ENCODE assay signal across 8 cellular contexts in genomic region chr3:12750223-12750622, GRCh38. TPM values are rescaled to one million over a fixed set of nuclear protein-coding genes. Genes with fewer than 3 reads are reported as not detected.
DNase-seq lines count a peak whose midpoint lies in the region; ATAC-seq and TF ChIP-seq lines count a peak whose summit lies in the region.

No MANE protein-coding gene starts in this region.

- 8 to 12% (median 10%) methylated on average over 3 of the region's 3 CpGs for WGBS in ovary, 3 donors

- intact Hi-C loops in ovary (cut with DNase I): no loop called here

- peak; percentile 66 for DNase-seq in MG63
- DNase-seq in cerebellum (ENCODE audit: low spot score): peak; percentile 82
- peak in 3 of 5 donors; percentile 34 to 50 (median 45) for DNase-seq in ovary
- DNase-seq in OCI-M2 (lab: John Stamatoyannopoulos, UW; ENCODE audit: unreplicated experiment): no peak
- no peak for DNase-seq in NCI-H1048 (lab: John Stamatoyannopoulos, UW)
- DNase-seq in SKM-1 (lab: John Stamatoyannopoulos, UW; ENCODE audit: unreplicated experiment): no peak

- no peak for TF ChIP-seq EP300 in ovary (IDR thresholded peaks at IDR 0.05)

- H3K4me3 ChIP-seq in MG63 (no peak overlapping the region), ovary (no peak overlapping the region)

- ATAC-seq in GM18907 (IDR thresholded peaks at IDR 0.05; ENCODE audit: unreplicated experiment): peak; percentile 27
- no peak for ATAC-seq in GM18511 (IDR thresholded peaks at IDR 0.05; ENCODE audit: unreplicated experiment)

- H3K27me3 ChIP-seq in MG63: no peaks in the 10 kb centered on the region
- no peaks in the 10 kb centered on the region for H3K27me3 ChIP-seq in ovary

- H3K4me1 ChIP-seq in ovary (ENCODE audit: insufficient read depth): peaks cover 5% of the 10 kb centered on the region

- no peaks in the 10 kb centered on the region for H3K36me3 ChIP-seq in MG63
- H3K36me3 ChIP-seq in ovary: no peaks in the 10 kb centered on the region

- TF ChIP-seq POLR2A in ovary (IDR thresholded peaks at IDR 0.05): no peak

- H3K9me3 ChIP-seq in MG63: no peaks in the 10 kb centered on the region
- no peaks in the 10 kb centered on the region for H3K9me3 ChIP-seq in ovary

- TF ChIP-seq CTCF in ovary (IDR thresholded peaks at IDR 0.05): no peak

- no peak overlapping the region for H3K27ac ChIP-seq in ovary

RNA-seq across cellular contexts. Expression of gene TMEM40, which starts 8.8 kb away (rescaled TPM):
- not detected in 2 replicates for total RNA-seq in MG63 (2014; rRNA removed; shearing (Covaris generic); ENCODE audit: low replicate concordance)
- total RNA-seq in cerebellum (not detected), ovary (under 1 TPM in 1 of 7 donors, not detected in 6; 0.80 TPM)
- under 1 TPM; 0.11 to 0.20 TPM for polyA plus RNA-seq in ovary

RNA-seq across cellular contexts. Expression of gene CAND2, which starts 46.3 kb away (rescaled TPM):
- total RNA-seq in MG63 (2014; rRNA removed; shearing (Covaris generic); ENCODE audit: low replicate concordance): 0.23 TPM in 1 of 2 replicates, not detected in the other
- total RNA-seq in cerebellum (18.2 TPM), ovary (10 to 100 TPM; 11.4 to 25.1 (median 17.6) TPM)
- polyA plus RNA-seq in ovary: 1 to 10 TPM; 3.5 to 6.3 TPM

Comparison
In these comparisons a context has a peak if more than half of its experiments do, and no peak if none do; other contexts are left out.
1. DNase-seq: peak in MG63 (single experiment), cerebellum (single experiment) and ovary (3 of 5); none in OCI-M2 (single experiment), NCI-H1048 (single experiment) and SKM-1 (single experiment).
2. RNA of gene CAND2, which starts 46.3 kb away (total RNA-seq): 18.2 TPM in cerebellum (single experiment) and 11.4 to 25.1 TPM in ovary; 0.23 TPM in MG63; every median in the first group is over 10 times any median in the second.